9 cellular contexts compared by ENCODE assay signal in the genomic region with DNA sequence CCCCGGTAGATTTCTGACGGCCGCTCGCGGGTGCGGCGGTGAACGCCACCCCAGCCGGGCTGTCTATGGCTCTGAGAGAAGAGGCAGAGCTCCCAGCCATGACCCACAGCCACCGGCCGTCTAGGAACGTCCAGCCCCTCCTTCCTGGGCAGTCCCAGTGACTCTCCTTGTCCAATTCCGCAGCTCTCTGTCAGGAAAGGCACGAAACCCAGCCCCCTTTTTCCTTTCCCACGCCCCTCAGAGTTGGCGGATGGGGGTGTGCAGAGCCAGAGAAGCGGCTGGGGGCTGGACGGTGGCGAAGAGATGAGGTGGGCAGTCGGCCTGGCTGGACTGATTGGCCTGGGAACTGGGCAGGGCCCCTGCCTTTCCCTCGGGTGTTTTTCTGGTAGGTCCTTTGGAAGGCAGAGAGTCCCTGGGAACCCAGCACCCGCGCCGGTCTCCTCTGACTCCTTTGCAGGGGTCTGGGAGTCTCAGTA. TPM values are rescaled to one million over a fixed set of nuclear protein-coding genes. Genes with fewer than 3 reads are reported as not detected.
DNase-seq lines count a peak whose midpoint lies in the region; ATAC-seq and TF ChIP-seq lines count a peak whose summit lies in the region.
"Had no signal": no experiment of that assay in that cellular context is flagged by ENCODE, and none has a peak within 500 bp of the region (broad histone marks: within the 10 kb centered on the region; RNA-seq: fewer than 3 reads in every experiment).

No MANE protein-coding gene starts in this region.

- H3K4me1 ChIP-seq in HCT116 (ENCODE audit: control insufficient read depth in 1 of 2, insufficient read depth in 2 of 2, low read length in 2 of 2) (peaks cover 6 to 9% of the 10 kb centered on the region in 2 experiments; a peak in 2 of 4 replicates), suprapubic skin (peaks cover 14% of the 10 kb centered on the region)
- H3K4me1 ChIP-seq: colonic mucosa had no signal

- no peak for TF ChIP-seq POLR2A in HCT116 (IDR thresholded peaks at IDR 0.05; ENCODE audit: borderline replicate concordance, extremely low read depth, insufficient read depth, insufficient read length)
- no peak for TF ChIP-seq POLR2A in suprapubic skin (IDR thresholded peaks at IDR 0.05)

- no peaks in the 10 kb centered on the region for H3K9me2 ChIP-seq in HCT116 (ENCODE audit: insufficient read depth)

- H3K4me3 ChIP-seq in HCT116 (replicated peaks in 1 of 2; ENCODE audit: low read depth in 1 of 2, low read length in 2 of 2): peak overlapping the region; percentile 42 to 58
- H3K4me3 ChIP-seq in suprapubic skin: peak overlapping the region; percentile 60

- H3K9me3 ChIP-seq in HCT116 (ENCODE audit: control insufficient read depth in 1 of 2, insufficient read depth in 1 of 2, low read depth in 1 of 2, low read length in 2 of 2) (no peaks in the 10 kb centered on the region), suprapubic skin (no peaks in the 10 kb centered on the region)
- H3K9me3 ChIP-seq: colonic mucosa, neutrophil had no signal

- CTCF ChIA-PET in HCT116 (lab: Charles Lee): no interaction called here

- H2AFZ ChIP-seq in HCT116 (ENCODE audit: low read depth, low read length, poor library complexity, severe bottlenecking): no peak overlapping the region

- H3K4me2 ChIP-seq in HCT116 (ENCODE audit: low read length): peak overlapping the region; percentile 77

- H3K36me3 ChIP-seq in HCT116 (ENCODE audit: control insufficient read depth in 1 of 2, insufficient read depth in 2 of 2, low read length in 2 of 2) (no peaks in the 10 kb centered on the region), suprapubic skin (no peaks in the 10 kb centered on the region)
- H3K36me3 ChIP-seq: colonic mucosa, neutrophil had no signal

- H3K9ac ChIP-seq in HCT116 (ENCODE audit: low read length): no peak overlapping the region

- DNase-seq in HCT116 (ENCODE audit: low read depth, low spot score) (no peak), left kidney (ENCODE audit: low read depth, low spot score) (peak; percentile 60), suprapubic skin (ENCODE audit: low spot score in 2 of 2) (peak; percentile 50 to 61), NCI-H146 treated with DMSO at 0.1 percent for 48 hours (lab: John Stamatoyannopoulos, UW; ENCODE audit: unreplicated experiment) (no peak)
- DNase-seq: colonic mucosa had no signal

- H4K20me1 ChIP-seq in HCT116 (ENCODE audit: insufficient read depth): no peaks in the 10 kb centered on the region

- no TSS peak for BruUV-seq in HCT116 (replicated peaks; lab: Mats Ljungman, UMichigan)

- TF ChIP-seq EP300 in suprapubic skin (IDR thresholded peaks at IDR 0.05): no peak

- no peaks in the 10 kb centered on the region for H3K79me2 ChIP-seq in HCT116 (ENCODE audit: insufficient read depth, low read length)

- ATAC-seq in HCT116: peak; percentile 19
- ATAC-seq in GM18861 (IDR thresholded peaks at IDR 0.05; ENCODE audit: unreplicated experiment): no peak
- no peak for ATAC-seq in GM19455 (IDR thresholded peaks at IDR 0.05; ENCODE audit: unreplicated experiment)

- TF ChIP-seq RAD21 in HCT116 (IDR thresholded peaks at IDR 0.05; ENCODE audit: low read depth): no peak

- no peak for TF ChIP-seq CTCF in HCT116 (IDR thresholded peaks at IDR 0.05 in 2 of 3, conservative IDR thresholded peaks at IDR 0.05 in 1 of 3; ENCODE audit: borderline replicate concordance in 1 of 3, insufficient read depth in 1 of 3, low read depth in 2 of 3, low read length in 2 of 3)
- no peak for TF ChIP-seq CTCF in VCaP (conservative IDR thresholded peaks at IDR 0.05)
- no peak for TF ChIP-seq CTCF in suprapubic skin (IDR thresholded peaks at IDR 0.05)

- WGBS in suprapubic skin: 25% methylated on average over 14 of the region's 24 CpGs

- POLR2A ChIA-PET in HCT116 (lab: Charles Lee): interaction anchor here (1.4 kb wide), 1 partner anchor 223 kb away, joined by 3 read pairs; the partner anchor contains the start of gene SNRPB

- H3K27ac ChIP-seq in HCT116 (ENCODE audit: low read depth, low read length) (no peak overlapping the region), VCaP (peak overlapping the region; percentile 62), suprapubic skin (no peak overlapping the region)
- H3K27ac ChIP-seq: colonic mucosa, neutrophil had no signal

- H3K27me3 ChIP-seq in HCT116 (ENCODE audit: insufficient read depth, low read length) (no peaks in the 10 kb centered on the region), suprapubic skin (peaks cover 34% of the 10 kb centered on the region)

- intact Hi-C loops in HCT116 (cut with micrococcal nuclease): no loop called here

- RAD21 ChIA-PET in HCT116 (lab: Charles Lee; ENCODE audit: low non-redundant PET in 1 of 2, low total read pairs in 2 of 2, uncharacterized antibody in 2 of 2, unreplicated experiment in 2 of 2): no interaction called here

TF ChIP-seq in HCT116, 20 proteins besides CTCF, POLR2A, EP300 and RAD21:
- TF ChIP-seq CBX3 (IDR thresholded peaks at IDR 0.05; ENCODE audit: low read depth) (no peak), TCF7L2 (IDR thresholded peaks at IDR 0.05; ENCODE audit: borderline replicate concordance, extremely low read depth, insufficient read depth, insufficient read length) (no peak), JUND (IDR thresholded peaks at IDR 0.05) (no peak), SP1 (IDR thresholded peaks at IDR 0.05; ENCODE audit: low read depth) (no peak), ZNF274 (IDR thresholded peaks at IDR 0.05; ENCODE audit: low read depth, low read length) (no peak), CEBPB (IDR thresholded peaks at IDR 0.05; ENCODE audit: low read depth) (no peak), POLR2AphosphoS5 (IDR thresholded peaks at IDR 0.05; ENCODE audit: low read depth, low read length) (no peak), ELF1 (IDR thresholded peaks at IDR 0.05; ENCODE audit: borderline replicate concordance, low read depth) (no peak), EGR1 (IDR thresholded peaks at IDR 0.05; ENCODE audit: low read depth) (no peak)
- TF ChIP-seq, protein P1, sequence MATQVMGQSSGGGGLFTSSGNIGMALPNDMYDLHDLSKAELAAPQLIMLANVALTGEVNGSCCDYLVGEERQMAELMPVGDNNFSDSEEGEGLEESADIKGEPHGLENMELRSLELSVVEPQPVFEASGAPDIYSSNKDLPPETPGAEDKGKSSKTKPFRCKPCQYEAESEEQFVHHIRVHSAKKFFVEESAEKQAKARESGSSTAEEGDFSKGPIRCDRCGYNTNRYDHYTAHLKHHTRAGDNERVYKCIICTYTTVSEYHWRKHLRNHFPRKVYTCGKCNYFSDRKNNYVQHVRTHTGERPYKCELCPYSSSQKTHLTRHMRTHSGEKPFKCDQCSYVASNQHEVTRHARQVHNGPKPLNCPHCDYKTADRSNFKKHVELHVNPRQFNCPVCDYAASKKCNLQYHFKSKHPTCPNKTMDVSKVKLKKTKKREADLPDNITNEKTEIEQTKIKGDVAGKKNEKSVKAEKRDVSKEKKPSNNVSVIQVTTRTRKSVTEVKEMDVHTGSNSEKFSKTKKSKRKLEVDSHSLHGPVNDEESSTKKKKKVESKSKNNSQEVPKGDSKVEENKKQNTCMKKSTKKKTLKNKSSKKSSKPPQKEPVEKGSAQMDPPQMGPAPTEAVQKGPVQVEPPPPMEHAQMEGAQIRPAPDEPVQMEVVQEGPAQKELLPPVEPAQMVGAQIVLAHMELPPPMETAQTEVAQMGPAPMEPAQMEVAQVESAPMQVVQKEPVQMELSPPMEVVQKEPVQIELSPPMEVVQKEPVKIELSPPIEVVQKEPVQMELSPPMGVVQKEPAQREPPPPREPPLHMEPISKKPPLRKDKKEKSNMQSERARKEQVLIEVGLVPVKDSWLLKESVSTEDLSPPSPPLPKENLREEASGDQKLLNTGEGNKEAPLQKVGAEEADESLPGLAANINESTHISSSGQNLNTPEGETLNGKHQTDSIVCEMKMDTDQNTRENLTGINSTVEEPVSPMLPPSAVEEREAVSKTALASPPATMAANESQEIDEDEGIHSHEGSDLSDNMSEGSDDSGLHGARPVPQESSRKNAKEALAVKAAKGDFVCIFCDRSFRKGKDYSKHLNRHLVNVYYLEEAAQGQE (IDR thresholded peaks at IDR 0.05; ENCODE audit: low read depth): no peak

RNA-seq across cellular contexts. Expression of gene EBF4, which starts 1.5 kb away (rescaled TPM):
- total RNA-seq in HCT116 (2021; ENCODE audit: unreplicated experiment) (11.4 TPM), suprapubic skin (10 to 100 TPM in 1 of 4 donors, 1 to 10 TPM in 3; 5.9 to 12.6 (median 6.3) TPM)
- polyA plus RNA-seq in HCT116 (2012): 7.5 and 9.2 TPM in 2 replicates

RNA-seq across cellular contexts. Expression of gene IDH3B, which starts 30.0 kb away (rescaled TPM):
- total RNA-seq in HCT116 (2021; ENCODE audit: unreplicated experiment): 132 TPM
- 174 and 176 TPM in 2 replicates for polyA plus RNA-seq in HCT116 (2012)
- 100 to 1,000 TPM; 119 to 135 (median 121) TPM for total RNA-seq in suprapubic skin

RNA-seq across cellular contexts. Expression of gene NOP56, which starts 41.6 kb away (rescaled TPM):
- 582 TPM for total RNA-seq in HCT116 (2021; ENCODE audit: unreplicated experiment)
- polyA plus RNA-seq in HCT116 (2012): 328 and 343 TPM in 2 replicates
- total RNA-seq in suprapubic skin: 100 to 1,000 TPM in 3 of 4 donors, 10 to 100 TPM in 1; 81.2 to 140 (median 109) TPM

Comparison
In these comparisons a context has a peak if more than half of its experiments do, and no peak if none do; other contexts are left out.
1. DNase-seq: peak in left kidney (single experiment) and suprapubic skin (2 of 2); none in HCT116 (single experiment) and NCI-H146 treated with DMSO at 0.1 percent for 48 hours (single experiment).